25 cellular contexts compared by ENCODE assay signal in the genomic region with DNA sequence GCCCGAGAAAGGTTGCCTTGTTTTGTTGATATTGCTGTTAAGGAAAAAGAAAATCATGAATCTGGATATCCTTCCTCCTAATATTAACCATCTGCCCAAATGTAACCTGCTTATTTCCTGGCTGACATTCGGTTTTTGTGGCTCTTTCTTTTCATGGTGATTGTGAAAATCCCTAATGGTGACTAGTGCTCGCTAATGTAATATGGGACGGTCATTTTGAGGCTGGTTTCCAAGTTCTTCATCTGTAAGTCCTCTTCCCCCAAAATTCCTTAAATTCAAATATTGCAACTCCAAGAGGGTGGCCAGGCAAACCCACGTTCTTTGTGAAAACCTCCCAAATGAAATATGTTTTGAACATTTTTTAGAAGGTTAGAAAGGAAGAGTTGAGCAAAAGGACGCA.
"Had no signal": no experiment of that assay in that cellular context is flagged by ENCODE, and none has a peak within 500 bp of the region (broad histone marks: within the 10 kb centered on the region; RNA-seq: fewer than 3 reads in every experiment).

No MANE protein-coding gene starts in this region.

- H3K4me3 Mint-ChIP-seq: effector memory CD8-positive, alpha-beta T cell; memory B cell; mesothelial cell of epicardium; naive B cell; natural killer cell treated with Interleukin-12 subunit alpha and Interleukin-12 subunit beta and Interleukin-15 and Interleukin-18, amount 100 ng/mL, for 72 hours; neural progenitor cell; stimulated activated naive CD8-positive, alpha-beta T cell treated with anti-CD3 and anti-CD28 coated beads, Interleukin-15, amount 100 ng/mL, for 72 hours had no signal

- H3K4me3 ChIP-seq: coronary artery, gastrocnemius medialis, lung, mucosa of descending colon, neural progenitor cell, right lobe of liver, smooth muscle cell, suprapubic skin, transverse colon, upper lobe of right lung, vagina had no signal

- H3K36me3 ChIP-seq: gastrocnemius medialis, neural progenitor cell, right lobe of liver, suprapubic skin, transverse colon, upper lobe of right lung, vagina had no signal

- H3K9ac ChIP-seq: neural progenitor cell, parathyroid adenoma had no signal

- H2AFZ ChIP-seq: neural progenitor cell, parathyroid adenoma had no signal

- H3K27ac ChIP-seq: coronary artery, gastrocnemius medialis, neural progenitor cell, parathyroid adenoma, right lobe of liver, suprapubic skin, transverse colon, upper lobe of right lung, vagina had no signal

- H3K27ac Mint-ChIP-seq: effector memory CD8-positive, alpha-beta T cell; memory B cell; mesothelial cell of epicardium; naive B cell; natural killer cell treated with Interleukin-12 subunit alpha and Interleukin-12 subunit beta and Interleukin-15 and Interleukin-18, amount 100 ng/mL, for 72 hours; neural progenitor cell; progenitor cell of endocrine pancreas; stimulated activated naive CD8-positive, alpha-beta T cell treated with anti-CD3 and anti-CD28 coated beads, Interleukin-15, amount 100 ng/mL, for 72 hours had no signal

- H3K4me1 Mint-ChIP-seq: memory B cell; naive B cell; neural progenitor cell; stimulated activated naive CD8-positive, alpha-beta T cell treated with anti-CD3 and anti-CD28 coated beads, Interleukin-15, amount 100 ng/mL, for 72 hours had no signal

- H3K36me3 Mint-ChIP-seq: memory B cell; mesothelial cell of epicardium; naive B cell; natural killer cell treated with Interleukin-12 subunit alpha and Interleukin-12 subunit beta and Interleukin-15 and Interleukin-18, amount 100 ng/mL, for 72 hours; neural progenitor cell had no signal

- H3K79me2 ChIP-seq: parathyroid adenoma had no signal

- H3K9me3 ChIP-seq: gastrocnemius medialis, mucosa of descending colon, right lobe of liver, suprapubic skin, transverse colon, upper lobe of right lung, vagina had no signal

- H3K9me3 Mint-ChIP-seq: effector memory CD8-positive, alpha-beta T cell; memory B cell; natural killer cell treated with Interleukin-12 subunit alpha and Interleukin-12 subunit beta and Interleukin-15 and Interleukin-18, amount 100 ng/mL, for 72 hours; neural progenitor cell; stimulated activated naive CD8-positive, alpha-beta T cell treated with anti-CD3 and anti-CD28 coated beads, Interleukin-15, amount 100 ng/mL, for 72 hours had no signal

- DNase-seq: effector memory CD8-positive, alpha-beta T cell; gastrocnemius medialis; head of caudate nucleus; mucosa of descending colon; naive B cell; right lobe of liver; stimulated activated CD4-positive, alpha-beta T cell treated with anti-CD3 and anti-CD28 coated beads, Interleukin-12 subunit alpha, Interleukin-12 subunit beta, amount 100 ng/mL, for 4 hours; stimulated activated CD4-positive, alpha-beta T cell treated with anti-CD3 and anti-CD28 coated beads, Interleukin-1b, Interleukin-23, amount 100 ng/mL, for 48 hours; stimulated activated CD4-positive, alpha-beta T cell treated with anti-CD3 and anti-CD28 coated beads, Interleukin-4, amount 100 ng/mL, for 1 hour; stimulated activated CD8-positive, alpha-beta memory T cell treated with anti-CD3 and anti-CD28 coated beads, Interleukin-4, amount 100 ng/mL, for 48 hours; stimulated activated naive CD4-positive, alpha-beta T cell; stimulated activated naive CD8-positive, alpha-beta T cell treated with anti-CD3 and anti-CD28 coated beads, Interleukin-15, amount 100 ng/mL, for 72 hours; transverse colon; upper lobe of right lung had no signal

- H3K4me2 ChIP-seq: neural progenitor cell, smooth muscle cell had no signal

- H3K4me1 ChIP-seq: parathyroid adenoma, right lobe of liver, suprapubic skin, transverse colon, upper lobe of right lung had no signal

- ATAC-seq: effector memory CD8-positive, alpha-beta T cell; gastrocnemius medialis; mucosa of descending colon; natural killer cell treated with Interleukin-12 subunit alpha and Interleukin-12 subunit beta and Interleukin-15 and Interleukin-18, amount 100 ng/mL, for 72 hours; right lobe of liver; stimulated activated naive CD8-positive, alpha-beta T cell treated with anti-CD3 and anti-CD28 coated beads, Interleukin-15, amount 100 ng/mL, for 72 hours; upper lobe of right lung had no signal

- H3K27me3 ChIP-seq: gastrocnemius medialis, neural progenitor cell, right lobe of liver, suprapubic skin, transverse colon, upper lobe of right lung, vagina had no signal
